17 cellular contexts compared by ENCODE assay signal in genomic region chr6:31632279-31632946, GRCh38. TPM values are rescaled to one million over a fixed set of nuclear protein-coding genes. Genes with fewer than 3 reads are reported as not detected.
A peak's percentile ranks its signal among the peaks of the same experiment; 100 is the strongest.
DNase-seq lines count a peak whose midpoint lies in the region; ATAC-seq, FAIRE-seq and TF ChIP-seq lines count a peak whose summit lies in the region.
"Had no signal": no experiment of that assay in that cellular context is flagged by ENCODE, and none has a peak within 500 bp of the region (broad histone marks: within the 10 kb centered on the region; RNA-seq: fewer than 3 reads in every experiment).

No MANE protein-coding gene starts in this region.

- H3K27ac ChIP-seq in heart left ventricle: peak overlapping the region in 1 of 12 donors; percentile 11
- H3K27ac ChIP-seq in HUES48 (ENCODE audit: low read depth, low read length): peak overlapping the region; percentile 33
- H3K27ac ChIP-seq in H1 (ENCODE audit: low read depth, low read length): 0 out of 2 replicates have a peak overlapping the region, but pooled peaks have one; percentile 23
- H3K27ac ChIP-seq: psoas muscle, SJSA1, uterus had no signal

- peaks cover 23% of the 10 kb centered on the region for H3K4me1 Mint-ChIP-seq in stimulated activated effector memory CD8-positive, alpha-beta T cell treated with anti-CD3 and anti-CD28 coated beads, Interleukin-12 subunit alpha, Interleukin-12 subunit beta, amount 100 ng/mL, for 72 hours

- POLR2A ChIA-PET in H1 (lab: Charles Lee; ENCODE audit: partially characterized antibody): interaction anchor here (0.8 to 34.9 kb wide), 4 partner anchors 7 to 59 kb away, joined by 3 to 883 read pairs (median 376); partner anchors contain the start of genes APOM, BAG6, C6orf47 and CSNK2B

- H4K5ac ChIP-seq in H1 (ENCODE audit: insufficient read length, low read depth, low read length): no peak overlapping the region

- no peak overlapping the region for H2BK120ac ChIP-seq in H1 (replicated peaks; ENCODE audit: low read depth, low read length)

- H3K14ac ChIP-seq in H1 (ENCODE audit: insufficient read length): no peak overlapping the region

- no peak overlapping the region for H3K56ac ChIP-seq in H1 (replicated peaks; ENCODE audit: insufficient read length, low read depth, low read length)

- intact Hi-C loops in heart left ventricle (cut with DNase I): no loop called here
- intact Hi-C loops in Right ventricle myocardium inferior (cut with DNase I): no loop called here

- H3K36me3 ChIP-seq in heart left ventricle: peaks cover 2 to 100% (median 100%) of the 10 kb centered on the region in 9 donors
- H3K36me3 ChIP-seq in HUES48 (ENCODE audit: control insufficient read depth, insufficient read depth, low read length): peaks cover 100% of the 10 kb centered on the region
- peaks cover 80 to 100% (median 96%) of the 10 kb centered on the region in 4 experiments for H3K36me3 ChIP-seq in H1 (ENCODE audit: control insufficient read depth in 2 of 4, insufficient read depth in 4 of 4, low read length in 3 of 4)
- H3K36me3 ChIP-seq: uterus had no signal

- TF ChIP-seq RAD21 in H1 (IDR thresholded peaks at IDR 0.05 in 1 of 2, conservative IDR thresholded peaks at IDR 0.05 in 1 of 2; ENCODE audit: low read depth in 2 of 2, low read length in 2 of 2): no peak

- FAIRE-seq in H1 (lab: Jason Lieb, UNC): no peak
- FAIRE-seq: GM18507 had no signal

- no peak overlapping the region for H3K9ac ChIP-seq in HUES48 (ENCODE audit: low read depth, low read length)
- no peak overlapping the region for H3K9ac ChIP-seq in H1 (replicated peaks in 1 of 4; ENCODE audit: extremely low read depth in 1 of 4, low read depth in 3 of 4, low read length in 3 of 4)

- H3K79me2 ChIP-seq in H1 (ENCODE audit: control insufficient read depth in 1 of 2, insufficient read depth in 2 of 2, low read length in 2 of 2): no peaks in the 10 kb centered on the region; a peak in 1 of 4 replicates

- H3K23ac ChIP-seq in H1 (ENCODE audit: insufficient read length): no peak overlapping the region

- peaks cover 0 to 4% (median 0%) of the 10 kb centered on the region in 12 donors for H3K4me1 ChIP-seq in heart left ventricle
- H3K4me1 ChIP-seq in HUES48 (ENCODE audit: control insufficient read depth, insufficient read depth, low read length): no peaks in the 10 kb centered on the region
- H3K4me1 ChIP-seq in H1 (replicated peaks in 1 of 4; ENCODE audit: control insufficient read depth in 3 of 4, insufficient read depth in 4 of 4, low read length in 3 of 4): no peaks in the 10 kb centered on the region
- H3K4me1 ChIP-seq: psoas muscle, SJSA1, uterus had no signal

- H2BK12ac ChIP-seq in H1 (ENCODE audit: low read depth, low read length): no peak overlapping the region

- TF ChIP-seq EP300 in H1 (IDR thresholded peaks at IDR 0.05; ENCODE audit: borderline replicate concordance in 1 of 2, low read depth in 2 of 2, low read length in 2 of 2): no peak

- TF ChIP-seq POLR2A in heart left ventricle (IDR thresholded peaks at IDR 0.05) (no peak), H1 (IDR thresholded peaks at IDR 0.05; ENCODE audit: control extremely low read depth in 1 of 2, low read depth in 2 of 2, low read length in 2 of 2) (peak in 1 of 2 experiments; percentile 42; a peak in 1 of 3 replicates)

- H4K20me1 ChIP-seq in H1 (replicated peaks in 1 of 2; ENCODE audit: control insufficient read depth in 1 of 2, insufficient read depth in 2 of 2, low read length in 2 of 2): peaks cover 16 to 22% of the 10 kb centered on the region in 2 experiments

- no peaks in the 10 kb centered on the region for H3K23me2 ChIP-seq in H1 (ENCODE audit: low read depth, low read length)

- no peak overlapping the region for H2BK5ac ChIP-seq in H1 (ENCODE audit: low read depth, low read length)

- H4K8ac ChIP-seq in H1 (ENCODE audit: extremely low read depth, insufficient read depth, low read length): peak overlapping the region; percentile 51; the same call in 1 of the 2 replicates

- H3K36me3 Mint-ChIP-seq in stimulated activated effector memory CD8-positive, alpha-beta T cell treated with anti-CD3 and anti-CD28 coated beads, Interleukin-12 subunit alpha, Interleukin-12 subunit beta, amount 100 ng/mL, for 72 hours: peaks cover 100% of the 10 kb centered on the region

- H3K79me1 ChIP-seq in H1 (ENCODE audit: low read depth, low read length): peaks cover 11% of the 10 kb centered on the region; the same call in 1 of the 2 replicates

- H2BK20ac ChIP-seq in H1 (ENCODE audit: low read length): no peak overlapping the region

- 91 to 92% (median 91%) methylated on average over 26 of the region's 26 CpGs for WGBS in heart left ventricle, 4 donors
- WGBS in H1 (ENCODE audit: extremely low coverage in 1 of 2, insufficient coverage in 1 of 2, insufficient read length in 1 of 2, insufficient replicate concordance in 2 of 2, low coverage in 1 of 2, low lambda C conversion rate in 2 of 2, missing lambda C conversion rate in 1 of 2), 2 experiments: 94% methylated on average over 26 of the region's 26 CpGs; no CpG with 5 or more reads in 1 of the 2 experiments

- TF ChIP-seq CTCF in heart left ventricle (IDR thresholded peaks at IDR 0.05) (no peak), H1 (IDR thresholded peaks at IDR 0.05; ENCODE audit: control extremely low read depth in 1 of 3, insufficient read depth in 1 of 3, low read depth in 1 of 3, low read length in 3 of 3) (no peak)

- no peak overlapping the region for H2AK5ac ChIP-seq in H1 (ENCODE audit: low read depth, low read length)

- no peak overlapping the region for H3K4me2 ChIP-seq in H1 (ENCODE audit: insufficient read depth in 1 of 2, low read depth in 2 of 2, low read length in 2 of 2)

- H3K18ac ChIP-seq in H1 (ENCODE audit: extremely low read depth, low read length): no peak overlapping the region

- H2BK15ac ChIP-seq in H1 (ENCODE audit: low read length): no peak overlapping the region

- H2AFZ ChIP-seq in H1 (ENCODE audit: low read length): no peak overlapping the region

- H4K91ac ChIP-seq in H1 (replicated peaks; ENCODE audit: insufficient read length, low read length): no peak overlapping the region

- no peak overlapping the region for H3K4ac ChIP-seq in H1 (replicated peaks; ENCODE audit: insufficient read length, low read depth, low read length)

- no peaks in the 10 kb centered on the region for H3K27me3 ChIP-seq in heart left ventricle
- H3K27me3 ChIP-seq in HUES48 (ENCODE audit: control insufficient read depth, insufficient read depth, low read length): no peaks in the 10 kb centered on the region
- H3K27me3 ChIP-seq in H1 (replicated peaks in 1 of 4; ENCODE audit: control insufficient read depth in 3 of 4, extremely low read depth in 1 of 4, insufficient read depth in 3 of 4, low read length in 3 of 4): no peaks in the 10 kb centered on the region
- H3K27me3 ChIP-seq: SJSA1, uterus had no signal

- H3K9me3 Mint-ChIP-seq in stimulated activated effector memory CD8-positive, alpha-beta T cell treated with anti-CD3 and anti-CD28 coated beads, Interleukin-12 subunit alpha, Interleukin-12 subunit beta, amount 100 ng/mL, for 72 hours: no peaks in the 10 kb centered on the region
- H3K9me3 Mint-ChIP-seq: activated T-helper 2 cell treated with anti-CD3 and anti-CD28 coated beads, Interferon-gamma antibody, Interleukin-2, Interleukin-4, amounts not matched to agents 10 μg/mL and 5 μg/mL and 100 μg/mL, durations not matched to agents 14 hours and 24 hours and 36 hours had no signal

- no peak overlapping the region for H3K4me3 ChIP-seq in heart left ventricle
- H3K4me3 ChIP-seq in HUES48 (ENCODE audit: low read depth, low read length): no peak overlapping the region
- H3K4me3 ChIP-seq in H1 (ENCODE audit: extremely low read depth in 1 of 4, insufficient read depth in 2 of 4, low read depth in 3 of 4, low read length in 4 of 4): no peak overlapping the region
- H3K4me3 ChIP-seq: psoas muscle, SJSA1, uterus had no signal

- no peak for DNase-seq in heart left ventricle
- no peak for DNase-seq in Right ventricle myocardium inferior (ENCODE audit: missing footprints)
- no peak for DNase-seq in H1 (ENCODE audit: low read depth in 1 of 2, low spot score in 2 of 2)
- DNase-seq in stimulated activated effector memory CD8-positive, alpha-beta T cell treated with anti-CD3 and anti-CD28 coated beads, Interleukin-12 subunit alpha, Interleukin-12 subunit beta, amount 100 ng/mL, for 72 hours (ENCODE audit: low spot score in 2 of 2): no peak
- DNase-seq: hypothalamus; left cardiac atrium; NCI-H446 treated with DMSO at 0.1 percent for 48 hours; psoas muscle; stimulated activated CD4-positive, alpha-beta T cell treated with anti-CD3 and anti-CD28 coated beads, Interleukin-12 subunit alpha, Interleukin-12 subunit beta, amount 100 ng/mL, for 4 hours; uterus had no signal

- ATAC-seq in heart left ventricle (peak in 3 of 4 donors; percentile 2 to 3 (median 3)), Right ventricle myocardium inferior (no peak), GM21737 (IDR thresholded peaks at IDR 0.05; ENCODE audit: unreplicated experiment) (no peak), HG02623 (IDR thresholded peaks at IDR 0.05; ENCODE audit: unreplicated experiment) (no peak), GM19397 (IDR thresholded peaks at IDR 0.05; ENCODE audit: unreplicated experiment) (no peak)
- ATAC-seq in stimulated activated effector memory CD8-positive, alpha-beta T cell treated with anti-CD3 and anti-CD28 coated beads, Interleukin-12 subunit alpha, Interleukin-12 subunit beta, amount 100 ng/mL, for 72 hours: no peak

- H3K9me3 ChIP-seq in heart left ventricle: no peaks in the 10 kb centered on the region
- no peaks in the 10 kb centered on the region for H3K9me3 ChIP-seq in HUES48 (ENCODE audit: control insufficient read depth, insufficient read depth, low read length)
- no peaks in the 10 kb centered on the region for H3K9me3 ChIP-seq in H1 (ENCODE audit: insufficient read depth in 2 of 2, low read depth in 1 of 2, low read length in 1 of 2)
- H3K9me3 ChIP-seq: psoas muscle, SJSA1, uterus had no signal

- peak overlapping the region; percentile 83 for H3K27ac Mint-ChIP-seq in stimulated activated effector memory CD8-positive, alpha-beta T cell treated with anti-CD3 and anti-CD28 coated beads, Interleukin-12 subunit alpha, Interleukin-12 subunit beta, amount 100 ng/mL, for 72 hours
- H3K27ac Mint-ChIP-seq: activated T-helper 2 cell treated with anti-CD3 and anti-CD28 coated beads, Interferon-gamma antibody, Interleukin-2, Interleukin-4, amounts not matched to agents 10 μg/mL and 5 μg/mL and 100 μg/mL, durations not matched to agents 14 hours and 24 hours and 36 hours had no signal

- CTCF ChIA-PET in H1 (lab: Charles Lee; ENCODE audit: partially characterized antibody): no interaction called here

- no peak overlapping the region for H3K4me3 Mint-ChIP-seq in stimulated activated effector memory CD8-positive, alpha-beta T cell treated with anti-CD3 and anti-CD28 coated beads, Interleukin-12 subunit alpha, Interleukin-12 subunit beta, amount 100 ng/mL, for 72 hours

RNA-seq across cellular contexts. Expression of gene PRRC2A, which starts 11.9 kb away (rescaled TPM):
- total RNA-seq in heart left ventricle (100 to 1,000 TPM in 4 of 9 donors, 10 to 100 TPM in 5; 75.1 to 119 (median 97.4) TPM), Right ventricle myocardium inferior (82.7 TPM)
- polyA plus RNA-seq in heart left ventricle (100 to 1,000 TPM in 1 of 2 donors, 10 to 100 TPM in 1; 88.1 to 111 TPM), H1 (2011; rRNA removed) (118 and 203 TPM in 2 replicates)
- 300 and 303 TPM in 2 replicates for total RNA-seq in H1 (2021; fragmentation: NEBNext Ultra II Directional; extraction: Animal tissue kit (Norgen Biotek cat#: 25700))
- polyA plus RNA-seq in H1 (2011; cell fraction: cytosol; rRNA removed): 63.1 TPM
- polyA plus RNA-seq in H1 (2011; cell fraction: nucleus; rRNA removed): 366 TPM
- 204 to 302 TPM (median 286 TPM) in 4 replicates for polyA plus RNA-seq in H1 (2012, experiment 1 of 2)
- 195 TPM for polyA plus RNA-seq in H1 (2012, experiment 2 of 2)
- 170 TPM for polyA plus RNA-seq in H1 (2013, experiment 1 of 2)
- polyA plus RNA-seq in H1 (2013, experiment 2 of 2): 161 TPM
- 48.9 and 79.4 TPM in 2 replicates for polyA minus RNA-seq in H1 (2011; rRNA and poly(A)+ RNA removed)
- 138 TPM for polyA minus RNA-seq in H1 (2011; cell fraction: cytosol; rRNA and poly(A)+ RNA removed)
- polyA minus RNA-seq in H1 (2011; cell fraction: nucleus; rRNA and poly(A)+ RNA removed): 161 TPM

RNA-seq across cellular contexts. Expression of gene AIF1, which starts 17.4 kb away (rescaled TPM):
- total RNA-seq in heart left ventricle: 100 to 1,000 TPM in 1 of 9 donors, 10 to 100 TPM in 3, 1 to 10 TPM in 5; 5.7 to 120 (median 9.5) TPM
- polyA plus RNA-seq in heart left ventricle: 10 to 100 TPM in 1 of 2 donors, 1 to 10 TPM in 1; 6.7 to 18.4 TPM
- total RNA-seq in Right ventricle myocardium inferior: 22.1 TPM
- 7.5 and 9.8 TPM in 2 replicates for total RNA-seq in H1 (2021; fragmentation: NEBNext Ultra II Directional; extraction: Animal tissue kit (Norgen Biotek cat#: 25700))
- 3.7 and 6.3 TPM in 2 replicates for polyA plus RNA-seq in H1 (2011; rRNA removed)
- polyA plus RNA-seq in H1 (2011; cell fraction: cytosol; rRNA removed): 7.5 TPM
- 1.6 TPM for polyA plus RNA-seq in H1 (2011; cell fraction: nucleus; rRNA removed)
- 10.6 to 14.2 TPM (median 13.4 TPM) in 4 replicates for polyA plus RNA-seq in H1 (2012, experiment 1 of 2)
- 37.2 TPM for polyA plus RNA-seq in H1 (2012, experiment 2 of 2)
- 23.1 TPM for polyA plus RNA-seq in H1 (2013, experiment 1 of 2)
- polyA plus RNA-seq in H1 (2013, experiment 2 of 2): 23.9 TPM
- polyA minus RNA-seq in H1 (2011; rRNA and poly(A)+ RNA removed): 0.85 and 2.0 TPM in 2 replicates
- 2.9 TPM for polyA minus RNA-seq in H1 (2011; cell fraction: cytosol; rRNA and poly(A)+ RNA removed)
- polyA minus RNA-seq in H1 (2011; cell fraction: nucleus; rRNA and poly(A)+ RNA removed): 2.1 TPM
- total RNA-seq: SJSA1 had no signal

RNA-seq across cellular contexts. Expression of gene BAG6, which starts 20.0 kb away (rescaled TPM):
- 100 to 1,000 TPM; 265 to 499 (median 284) TPM for total RNA-seq in heart left ventricle
- polyA plus RNA-seq in heart left ventricle: 100 to 1,000 TPM; 307 to 378 TPM
- 260 TPM for total RNA-seq in Right ventricle myocardium inferior
- 325 and 354 TPM in 2 replicates for total RNA-seq in H1 (2021; fragmentation: NEBNext Ultra II Directional; extraction: Animal tissue kit (Norgen Biotek cat#: 25700))
- polyA plus RNA-seq in H1 (2011; rRNA removed): 199 and 291 TPM in 2 replicates
- 144 TPM for polyA plus RNA-seq in H1 (2011; cell fraction: cytosol; rRNA removed)
- 514 TPM for polyA plus RNA-seq in H1 (2011; cell fraction: nucleus; rRNA removed)
- polyA plus RNA-seq in H1 (2012, experiment 1 of 2): 272 to 370 TPM (median 354 TPM) in 4 replicates
- polyA plus RNA-seq in H1 (2012, experiment 2 of 2): 428 TPM
- 189 TPM for polyA plus RNA-seq in H1 (2013, experiment 1 of 2)
- 169 TPM for polyA plus RNA-seq in H1 (2013, experiment 2 of 2)
- 137 and 182 TPM in 2 replicates for polyA minus RNA-seq in H1 (2011; rRNA and poly(A)+ RNA removed)
- 197 TPM for polyA minus RNA-seq in H1 (2011; cell fraction: cytosol; rRNA and poly(A)+ RNA removed)
- polyA minus RNA-seq in H1 (2011; cell fraction: nucleus; rRNA and poly(A)+ RNA removed): 153 TPM

RNA-seq across cellular contexts. Expression of gene APOM, which starts 23.3 kb away (rescaled TPM):
- total RNA-seq in heart left ventricle (1 to 10 TPM in 8 of 9 donors, under 1 TPM in 1; 0.54 to 4.3 (median 1.7) TPM), Right ventricle myocardium inferior (0.87 TPM)
- polyA plus RNA-seq in heart left ventricle (1 to 10 TPM; 2.4 to 6.6 TPM), H1 (2011; rRNA removed) (9.2 and 12.0 TPM in 2 replicates)
- total RNA-seq in H1 (2021; fragmentation: NEBNext Ultra II Directional; extraction: Animal tissue kit (Norgen Biotek cat#: 25700)): 3.4 and 3.8 TPM in 2 replicates
- 9.2 TPM for polyA plus RNA-seq in H1 (2011; cell fraction: cytosol; rRNA removed)
- polyA plus RNA-seq in H1 (2011; cell fraction: nucleus; rRNA removed): 9.6 TPM
- polyA plus RNA-seq in H1 (2012, experiment 1 of 2): 3.4 to 6.3 TPM (median 5.9 TPM) in 4 replicates
- 8.1 TPM for polyA plus RNA-seq in H1 (2012, experiment 2 of 2)
- 5.3 TPM for polyA plus RNA-seq in H1 (2013, experiment 1 of 2)
- 5.8 TPM for polyA plus RNA-seq in H1 (2013, experiment 2 of 2)
- 2.5 and 3.5 TPM in 2 replicates for polyA minus RNA-seq in H1 (2011; rRNA and poly(A)+ RNA removed)
- 1.8 TPM for polyA minus RNA-seq in H1 (2011; cell fraction: cytosol; rRNA and poly(A)+ RNA removed)
- 2.9 TPM for polyA minus RNA-seq in H1 (2011; cell fraction: nucleus; rRNA and poly(A)+ RNA removed)

RNA-seq across cellular contexts. Expression of gene C6orf47, which starts 28.2 kb away (rescaled TPM):
- total RNA-seq in heart left ventricle (10 to 100 TPM; 16.5 to 23.8 (median 20.0) TPM), Right ventricle myocardium inferior (17.0 TPM)
- polyA plus RNA-seq in heart left ventricle (10 to 100 TPM; 19.4 to 30.9 TPM), H1 (2011; rRNA removed) (4.7 and 7.2 TPM in 2 replicates)
- 14.6 and 15.6 TPM in 2 replicates for total RNA-seq in H1 (2021; fragmentation: NEBNext Ultra II Directional; extraction: Animal tissue kit (Norgen Biotek cat#: 25700))
- 9.1 TPM for polyA plus RNA-seq in H1 (2011; cell fraction: cytosol; rRNA removed)
- polyA plus RNA-seq in H1 (2011; cell fraction: nucleus; rRNA removed): 7.5 TPM
- polyA plus RNA-seq in H1 (2012, experiment 1 of 2): 11.6 to 14.9 TPM (median 13.3 TPM) in 4 replicates
- 6.6 TPM for polyA plus RNA-seq in H1 (2012, experiment 2 of 2)
- polyA plus RNA-seq in H1 (2013, experiment 1 of 2): 8.5 TPM
- 8.5 TPM for polyA plus RNA-seq in H1 (2013, experiment 2 of 2)
- 6.3 and 7.1 TPM in 2 replicates for polyA minus RNA-seq in H1 (2011; rRNA and poly(A)+ RNA removed)
- 5.7 TPM for polyA minus RNA-seq in H1 (2011; cell fraction: cytosol; rRNA and poly(A)+ RNA removed)
- 9.6 TPM for polyA minus RNA-seq in H1 (2011; cell fraction: nucleus; rRNA and poly(A)+ RNA removed)

Comparison
In these comparisons a context has a peak if more than half of its experiments do, and no peak if none do; other contexts are left out.
1. ATAC-seq: peak in heart left ventricle (3 of 4); none in Right ventricle myocardium inferior (single experiment), stimulated activated effector memory CD8-positive, alpha-beta T cell treated with anti-CD3 and anti-CD28 coated beads, Interleukin-12 subunit alpha, Interleukin-12 subunit beta, amount 100 ng/mL, for 72 hours (single experiment), GM21737 (single experiment), HG02623 (single experiment) and GM19397 (single experiment).